In genomic region chr13:23547000-23547590, GRCh38 we compare ENCODE assay signal across 9 cellular contexts. TPM values are rescaled to one million over a fixed set of nuclear protein-coding genes. Genes with fewer than 3 reads are reported as not detected.
DNase-seq lines count a peak whose midpoint lies in the region; ATAC-seq, FAIRE-seq and TF ChIP-seq lines count a peak whose summit lies in the region.
"Had no signal": no experiment of that assay in that cellular context is flagged by ENCODE, and none has a peak within 500 bp of the region (broad histone marks: within the 10 kb centered on the region; RNA-seq: fewer than 3 reads in every experiment).

No MANE protein-coding gene starts in this region.

- no peak for TF ChIP-seq CTCF in fibroblast of villous mesenchyme (IDR thresholded peaks at IDR 0.05; ENCODE audit: insufficient read depth, low read depth, low read length)
- no peak for TF ChIP-seq CTCF in nephron progenitor cell (IDR thresholded peaks at IDR 0.05)

- no peaks in the 10 kb centered on the region for H3K27me3 Mint-ChIP-seq in nephron progenitor cell (ENCODE audit: low read depth, poor library complexity)

- H3K9me3 Mint-ChIP-seq in nephron progenitor cell = peaks cover 7% of the 10 kb centered on the region
- H3K9me3 Mint-ChIP-seq: activated CD4-positive, alpha-beta memory T cell treated with anti-CD3 and anti-CD28 coated beads for 36 hours had no signal

- peak overlapping the region; percentile 78 for H3K4me3 Mint-ChIP-seq in nephron progenitor cell
- H3K4me3 Mint-ChIP-seq: activated CD4-positive, alpha-beta memory T cell treated with anti-CD3 and anti-CD28 coated beads for 36 hours had no signal

- peak overlapping the region; percentile 63 for H3K4me3 ChIP-seq in fibroblast of villous mesenchyme (ENCODE audit: low read depth, low read length)

- no peaks in the 10 kb centered on the region for H3K36me3 Mint-ChIP-seq in nephron progenitor cell (ENCODE audit: low read depth)
- H3K36me3 Mint-ChIP-seq: activated CD4-positive, alpha-beta memory T cell treated with anti-CD3 and anti-CD28 coated beads for 36 hours had no signal

- no peak for FAIRE-seq in frontal cortex (lab: Jason Lieb, UNC)

- H3K4me1 Mint-ChIP-seq in nephron progenitor cell = peaks cover 35% of the 10 kb centered on the region

- no peak for ATAC-seq in HG03108 (IDR thresholded peaks at IDR 0.05; ENCODE audit: unreplicated experiment)

- peak; percentile 51 for DNase-seq in DMS 273 (lab: John Stamatoyannopoulos, UW; ENCODE audit: unreplicated experiment)
- no peak for DNase-seq in DMS 273 treated with DMSO at 0.1 percent for 48 hours (lab: John Stamatoyannopoulos, UW)
- DNase-seq in fibroblast of villous mesenchyme (ENCODE audit: low read depth) = peak; percentile 34
- peak; percentile 34 for DNase-seq in nephron progenitor cell
- DNase-seq in NCI-H2171 treated with DMSO at 0.1 percent for 48 hours (lab: John Stamatoyannopoulos, UW) = no peak
- DNase-seq in T-helper 9 cell = no peak
- DNase-seq in frontal cortex (ENCODE audit: low spot score in 2 of 2) = no peak
- DNase-seq: activated CD4-positive, alpha-beta memory T cell treated with anti-CD3 and anti-CD28 coated beads for 36 hours had no signal

- H3K27ac Mint-ChIP-seq in nephron progenitor cell = no peak overlapping the region
- H3K27ac Mint-ChIP-seq: activated CD4-positive, alpha-beta memory T cell treated with anti-CD3 and anti-CD28 coated beads for 36 hours had no signal

RNA-seq across cellular contexts. Expression of gene TNFRSF19, which starts 23.1 kb away (rescaled TPM):
- 95.7 and 139 TPM in 2 replicates for total RNA-seq in fibroblast of villous mesenchyme
- 10.2 TPM for total RNA-seq in frontal cortex
- total RNA-seq: activated CD4-positive, alpha-beta memory T cell treated with anti-CD3 and anti-CD28 coated beads for 36 hours had no signal

Comparison
In these comparisons a context has a peak if more than half of its experiments do, and no peak if none do; other contexts are left out.
1. DNase-seq: peak in DMS 273 (single experiment), fibroblast of villous mesenchyme (single experiment) and nephron progenitor cell (single experiment); none in DMS 273 treated with DMSO at 0.1 percent for 48 hours (single experiment), NCI-H2171 treated with DMSO at 0.1 percent for 48 hours (single experiment), T-helper 9 cell (single experiment) and frontal cortex (0 of 2).